In genomic region chr17:48731355-48731754, GRCh38 we compare ENCODE assay signal across 21 cellular contexts. TPM values are rescaled to one million over a fixed set of nuclear protein-coding genes. Genes with fewer than 3 reads are reported as not detected.
DNase-seq lines count a peak whose midpoint lies in the region; ATAC-seq and TF ChIP-seq lines count a peak whose summit lies in the region.
"Had no signal": no experiment of that assay in that cellular context is flagged by ENCODE, and none has a peak within 500 bp of the region (broad histone marks: within the 10 kb centered on the region; RNA-seq: fewer than 3 reads in every experiment).

No MANE protein-coding gene starts in this region.

- peaks cover 12 to 64% of the 10 kb centered on the region in 2 donors for H3K27me3 ChIP-seq in right lobe of liver

- H3K27ac Mint-ChIP-seq in activated naive CD8-positive, alpha-beta T cell = peak overlapping the region; percentile 61
- H3K27ac Mint-ChIP-seq in activated naive CD8-positive, alpha-beta T cell treated with anti-CD3 and anti-CD28 coated beads for 36 hours = no peak overlapping the region
- peak overlapping the region; percentile 84 for H3K27ac Mint-ChIP-seq in mesothelial cell of epicardium
- H3K27ac Mint-ChIP-seq: B cell; CD8-positive, alpha-beta T cell had no signal

- H3K9me3 ChIP-seq in right lobe of liver = no peaks in the 10 kb centered on the region
- H3K9me3 ChIP-seq: BLaER1, Caco-2 had no signal

- H3K4me1 Mint-ChIP-seq in activated naive CD8-positive, alpha-beta T cell (ENCODE audit: low read depth) = peaks cover 40% of the 10 kb centered on the region
- H3K4me1 Mint-ChIP-seq in activated naive CD8-positive, alpha-beta T cell treated with anti-CD3 and anti-CD28 coated beads for 36 hours = peaks cover 29% of the 10 kb centered on the region
- H3K4me1 Mint-ChIP-seq in mesothelial cell of epicardium = peaks cover 45% of the 10 kb centered on the region

- no peak for TF ChIP-seq CTCF in VCaP (conservative IDR thresholded peaks at IDR 0.05)
- TF ChIP-seq CTCF in mesothelial cell of epicardium (IDR thresholded peaks at IDR 0.05; ENCODE audit: unreplicated experiment) = no peak
- no peak for TF ChIP-seq CTCF in right lobe of liver (IDR thresholded peaks at IDR 0.05)

- no peak for ATAC-seq in right lobe of liver
- ATAC-seq in HG03432 (IDR thresholded peaks at IDR 0.05; ENCODE audit: unreplicated experiment) = no peak
- ATAC-seq: CD8-positive, alpha-beta T cell; GM12878 had no signal

- H3K36me3 Mint-ChIP-seq in activated naive CD8-positive, alpha-beta T cell = no peaks in the 10 kb centered on the region
- no peaks in the 10 kb centered on the region for H3K36me3 Mint-ChIP-seq in activated naive CD8-positive, alpha-beta T cell treated with anti-CD3 and anti-CD28 coated beads for 36 hours
- no peaks in the 10 kb centered on the region for H3K36me3 Mint-ChIP-seq in mesothelial cell of epicardium
- H3K36me3 Mint-ChIP-seq: CD4-positive, CD25-positive, alpha-beta regulatory T cell; CD8-positive, alpha-beta T cell had no signal

- CTCF ChIA-PET in HEK293T (lab: Yijun Ruan, JAX) = interaction anchor here (1.0 kb wide), 1 partner anchor 58 kb away, joined by 3 read pairs; no protein-coding TSS in a partner anchor

- no peak overlapping the region for H3K4me3 Mint-ChIP-seq in activated naive CD8-positive, alpha-beta T cell
- H3K4me3 Mint-ChIP-seq in activated naive CD8-positive, alpha-beta T cell treated with anti-CD3 and anti-CD28 coated beads for 36 hours = no peak overlapping the region
- H3K4me3 Mint-ChIP-seq in mesothelial cell of epicardium = no peak overlapping the region
- H3K4me3 Mint-ChIP-seq: B cell; CD8-positive, alpha-beta T cell had no signal

- intact Hi-C loops in right lobe of liver (cut with DNase I) = loop anchor here in 1 of 2 donors (10.0 kb wide), 1 partner anchor 53 kb away; no protein-coding TSS in a partner anchor

- peaks cover 64% of the 10 kb centered on the region for H3K27me3 Mint-ChIP-seq in activated naive CD8-positive, alpha-beta T cell
- peaks cover 99% of the 10 kb centered on the region for H3K27me3 Mint-ChIP-seq in activated naive CD8-positive, alpha-beta T cell treated with anti-CD3 and anti-CD28 coated beads for 36 hours
- H3K27me3 Mint-ChIP-seq in mesothelial cell of epicardium (ENCODE audit: low read depth) = peaks cover 99% of the 10 kb centered on the region

- H3K4me1 ChIP-seq in right lobe of liver = no peaks in the 10 kb centered on the region
- H3K4me1 ChIP-seq: BLaER1 had no signal

- POLR2A ChIA-PET in HEK293T (lab: Yijun Ruan, JAX) = interaction anchor here (1.2 to 2.4 kb wide), 3 partner anchors 11 to 27 kb away, joined by 3 to 9 read pairs (median 8); no protein-coding TSS in a partner anchor

- no peak for TF ChIP-seq POLR2A in right lobe of liver (IDR thresholded peaks at IDR 0.05)

- H3K36me3 ChIP-seq in right lobe of liver = no peaks in the 10 kb centered on the region
- H3K36me3 ChIP-seq: BLaER1 had no signal

- no peaks in the 10 kb centered on the region for H3K9me3 Mint-ChIP-seq in activated naive CD8-positive, alpha-beta T cell (ENCODE audit: low read depth)
- no peaks in the 10 kb centered on the region for H3K9me3 Mint-ChIP-seq in activated naive CD8-positive, alpha-beta T cell treated with anti-CD3 and anti-CD28 coated beads for 36 hours
- no peaks in the 10 kb centered on the region for H3K9me3 Mint-ChIP-seq in mesothelial cell of epicardium
- H3K9me3 Mint-ChIP-seq: CD8-positive, alpha-beta T cell had no signal

- no peak for DNase-seq in activated naive CD8-positive, alpha-beta T cell treated with anti-CD3 and anti-CD28 coated beads for 36 hours
- DNase-seq in HEK293T (ENCODE audit: extremely low spot score) (no peak), mesothelial cell of epicardium (ENCODE audit: low spot score in 2 of 2, unreplicated experiment in 2 of 2) (no peak), NCI-H2107 treated with DMSO at 0.1 percent for 48 hours (lab: John Stamatoyannopoulos, UW; ENCODE audit: unreplicated experiment) (no peak), right lobe of liver (no peak)
- DNase-seq: 8988T; Caco-2; CD4-positive, CD25-positive, alpha-beta regulatory T cell; CD8-positive, alpha-beta T cell; DMS153; DND-41; GDM1; H7; HCEC 1CT had no signal

- no peak overlapping the region for H3K4me3 ChIP-seq in right lobe of liver
- H3K4me3 ChIP-seq: BLaER1, GM12878 had no signal

- H3K27ac ChIP-seq in VCaP (peak overlapping the region; percentile 100), right lobe of liver (no peak overlapping the region)
- H3K27ac ChIP-seq: BLaER1 had no signal

TF ChIP-seq in HEK293T, 16 proteins besides CTCF, POLR2A, EP300 and RAD21:
- no peak for TF ChIP-seq HDGF (IDR thresholded peaks at IDR 0.05; ENCODE audit: borderline replicate concordance)
- TF ChIP-seq FOXK2 (IDR thresholded peaks at IDR 0.05) = no peak
- TF ChIP-seq PKNOX1 (IDR thresholded peaks at IDR 0.05) = no peak
- TF ChIP-seq FOXA1 (IDR thresholded peaks at IDR 0.05) = no peak
- TF ChIP-seq NFRKB (IDR thresholded peaks at IDR 0.05) = no peak
- no peak for TF ChIP-seq LEF1 (IDR thresholded peaks at IDR 0.05; ENCODE audit: borderline replicate concordance)
- TF ChIP-seq ELF4 (IDR thresholded peaks at IDR 0.05) = no peak
- peak; percentile 44; the same call in 1 of the 2 replicates for TF ChIP-seq ZNF384 (IDR thresholded peaks at IDR 0.05)

RNA-seq across cellular contexts. Expression of gene HOXB13, which starts 2.8 kb away (rescaled TPM):
- total RNA-seq in activated naive CD8-positive, alpha-beta T cell treated with anti-CD3 and anti-CD28 coated beads for 36 hours = not detected
- total RNA-seq in mesothelial cell of epicardium (26.4 to 26.9 TPM (median 26.8 TPM) in 3 replicates), right lobe of liver (not detected)
- total RNA-seq: B cell; CD4-positive, CD25-positive, alpha-beta regulatory T cell; CD8-positive, alpha-beta T cell; H1 had no signal

RNA-seq across cellular contexts. Expression of gene PRAC2, which starts 8.4 kb away (rescaled TPM):
- not detected for total RNA-seq in activated naive CD8-positive, alpha-beta T cell treated with anti-CD3 and anti-CD28 coated beads for 36 hours
- total RNA-seq in mesothelial cell of epicardium (7.3 to 8.5 TPM (median 7.9 TPM) in 3 replicates), right lobe of liver (not detected)
- total RNA-seq: B cell; Caco-2; CD4-positive, CD25-positive, alpha-beta regulatory T cell; CD8-positive, alpha-beta T cell; GM12878; H1 had no signal

RNA-seq across cellular contexts. Expression of gene PRAC1, which starts 9.0 kb away (rescaled TPM):
- not detected for total RNA-seq in activated naive CD8-positive, alpha-beta T cell treated with anti-CD3 and anti-CD28 coated beads for 36 hours
- 14.0 to 16.8 TPM (median 15.2 TPM) in 3 replicates for total RNA-seq in mesothelial cell of epicardium
- total RNA-seq in right lobe of liver = not detected
- total RNA-seq: B cell; Caco-2; CD4-positive, CD25-positive, alpha-beta regulatory T cell; CD8-positive, alpha-beta T cell; GM12878; H1 had no signal

Comparison
In these comparisons a context has a peak if more than half of its experiments do, and no peak if none do; other contexts are left out.
1. RNA of gene HOXB13, which starts 2.8 kb away (total RNA-seq): 26.4 to 26.9 TPM in mesothelial cell of epicardium; not detected in activated naive CD8-positive, alpha-beta T cell treated with anti-CD3 and anti-CD28 coated beads for 36 hours and not detected in right lobe of liver; every median in the first group is over 10 times any median in the second.
2. RNA of gene PRAC1, which starts 9.0 kb away (total RNA-seq): 14.0 to 16.8 TPM in mesothelial cell of epicardium; not detected in activated naive CD8-positive, alpha-beta T cell treated with anti-CD3 and anti-CD28 coated beads for 36 hours and not detected in right lobe of liver; every median in the first group is over 10 times any median in the second.